1 cellular context compared by ENCODE assay signal in genomic region chr6:20417819-20418218, GRCh38.
TF ChIP-seq lines count a peak whose summit lies in the region.

No MANE protein-coding gene starts in this region.

TF ChIP-seq in GM12878, 131 proteins besides CTCF, POLR2A, EP300 and RAD21 (continued from another document):
- TF ChIP-seq RCOR1 (conservative IDR thresholded peaks at IDR 0.05; ENCODE audit: low read depth, low read length): no peak
TF ChIP-seq in GM12878: peak in this region for 2.
